Comparison of ENCODE assay signal across 13 cellular contexts in genomic region chr3:19645093-19645492, GRCh38.
DNase-seq lines count a peak whose midpoint lies in the region; ATAC-seq and TF ChIP-seq lines count a peak whose summit lies in the region.
"Had no signal": no experiment of that assay in that cellular context is flagged by ENCODE, and none has a peak within 500 bp of the region (broad histone marks: within the 10 kb centered on the region; RNA-seq: fewer than 3 reads in every experiment).

No MANE protein-coding gene starts in this region.

- H3K4me1 Mint-ChIP-seq in immature natural killer cell (no peaks in the 10 kb centered on the region), CD14-positive monocyte (peaks cover 2% of the 10 kb centered on the region)
- H3K4me1 Mint-ChIP-seq: brain had no signal

- H3K4me3 Mint-ChIP-seq in immature natural killer cell, result no peak overlapping the region
- H3K4me3 Mint-ChIP-seq in CD14-positive monocyte, result no peak overlapping the region
- H3K4me3 Mint-ChIP-seq: brain; natural killer cell treated with Interleukin-12 subunit alpha and Interleukin-12 subunit beta and Interleukin-15 and Interleukin-18, amount 100 ng/mL, for 72 hours had no signal

- H3K4me1 ChIP-seq in osteoblast (ENCODE audit: insufficient read depth, low read length), result no peaks in the 10 kb centered on the region
- H3K4me1 ChIP-seq: esophagus muscularis mucosa, spleen had no signal

- H2AFZ ChIP-seq in osteoblast (ENCODE audit: low read length), result no peak overlapping the region

- H3K9me3 ChIP-seq in osteoblast (ENCODE audit: low read depth, low read length), result no peaks in the 10 kb centered on the region
- H3K9me3 ChIP-seq: esophagus muscularis mucosa had no signal

- H3K9me3 Mint-ChIP-seq in immature natural killer cell (peaks cover 0 to 22% (median 8%) of the 10 kb centered on the region in 6 donors), CD14-positive monocyte (peaks cover 0 to 7% (median 6%) of the 10 kb centered on the region in 7 donors)

- H3K27me3 ChIP-seq in osteoblast (ENCODE audit: insufficient read depth, low read length), result no peaks in the 10 kb centered on the region
- H3K27me3 ChIP-seq: esophagus muscularis mucosa, spleen had no signal

- peak; percentile 65 for DNase-seq in GM12865 (ENCODE audit: low read depth)
- DNase-seq in GM19240 (ENCODE audit: insufficient read length, low spot score), result peak; percentile 16
- DNase-seq in astrocyte of the spinal cord (ENCODE audit: low read depth, low spot score), result peak; percentile 13
- DNase-seq in immature natural killer cell, result no peak
- no peak for DNase-seq in CD14-positive monocyte (ENCODE audit: low spot score)
- no peak for DNase-seq in osteoblast (ENCODE audit: insufficient read length, low spot score, missing footprints)
- DNase-seq: activated T-cell treated with anti-CD3 and anti-CD28 coated beads for 4 hours, spleen had no signal

- no peaks in the 10 kb centered on the region for H3K79me2 ChIP-seq in osteoblast (ENCODE audit: insufficient read depth, low read length)

- H4K20me1 ChIP-seq in osteoblast (ENCODE audit: insufficient read depth, low read length), result no peaks in the 10 kb centered on the region

- no peaks in the 10 kb centered on the region for H3K36me3 Mint-ChIP-seq in immature natural killer cell
- H3K36me3 Mint-ChIP-seq in CD14-positive monocyte, result no peaks in the 10 kb centered on the region
- H3K36me3 Mint-ChIP-seq: brain had no signal

- ATAC-seq in HG03280 (IDR thresholded peaks at IDR 0.05; ENCODE audit: unreplicated experiment), result peak; percentile 51
- ATAC-seq in GM21526 (IDR thresholded peaks at IDR 0.05; ENCODE audit: low FRiP score, unreplicated experiment), result no peak
- ATAC-seq: natural killer cell treated with Interleukin-12 subunit alpha and Interleukin-12 subunit beta and Interleukin-15 and Interleukin-18, amount 100 ng/mL, for 72 hours had no signal

- no peaks in the 10 kb centered on the region for H3K27me3 Mint-ChIP-seq in immature natural killer cell (ENCODE audit: low read depth in 3 of 3)
- peaks cover 0 to 2% (median 2%) of the 10 kb centered on the region in 3 donors for H3K27me3 Mint-ChIP-seq in CD14-positive monocyte (ENCODE audit: low read depth in 3 of 3)
- H3K27me3 Mint-ChIP-seq: brain; natural killer cell treated with Interleukin-12 subunit alpha and Interleukin-12 subunit beta and Interleukin-15 and Interleukin-18, amount 100 ng/mL, for 72 hours had no signal

- H3K27ac Mint-ChIP-seq in immature natural killer cell, result no peak overlapping the region
- H3K27ac Mint-ChIP-seq in CD14-positive monocyte, result no peak overlapping the region
- H3K27ac Mint-ChIP-seq: brain; natural killer cell treated with Interleukin-12 subunit alpha and Interleukin-12 subunit beta and Interleukin-15 and Interleukin-18, amount 100 ng/mL, for 72 hours had no signal

- in situ Hi-C loops in astrocyte of the spinal cord (cut with HindIII; ENCODE audit: low sequenced_read_pairs), result no loop called here

- intact Hi-C loops in CD14-positive monocyte (cut with micrococcal nuclease), result no loop called here

- TF ChIP-seq CTCF in GM12865 (IDR thresholded peaks at IDR 0.05; ENCODE audit: insufficient read depth, low read depth, low read length, missing control alignments) (no peak), astrocyte of the spinal cord (IDR thresholded peaks at IDR 0.05; ENCODE audit: low read depth, low read length) (no peak), CD14-positive monocyte (IDR thresholded peaks at IDR 0.05) (no peak), osteoblast (IDR thresholded peaks at IDR 0.05; ENCODE audit: extremely low read depth, low read depth, low read length) (no peak)

- H3K27ac ChIP-seq in osteoblast (ENCODE audit: low read depth, low read length), result no peak overlapping the region
- H3K27ac ChIP-seq: esophagus muscularis mucosa, spleen had no signal

- H3K4me2 ChIP-seq in osteoblast (ENCODE audit: insufficient read depth, low read length), result no peak overlapping the region

- H3K36me3 ChIP-seq in osteoblast (ENCODE audit: insufficient read depth, low read length), result no peaks in the 10 kb centered on the region
- H3K36me3 ChIP-seq: esophagus muscularis mucosa, spleen had no signal

- no peak overlapping the region for H3K4me3 ChIP-seq in GM12865 (ENCODE audit: low read depth, low read length)
- H3K4me3 ChIP-seq in astrocyte of the spinal cord (ENCODE audit: low read depth, low read length), result no peak overlapping the region
- no peak overlapping the region for H3K4me3 ChIP-seq in osteoblast (ENCODE audit: insufficient read depth, low read length)
- H3K4me3 ChIP-seq: esophagus muscularis mucosa, spleen had no signal

Comparison
In these comparisons a context has a peak if more than half of its experiments do, and no peak if none do; other contexts are left out.
1. DNase-seq: peak in GM12865 (single experiment), GM19240 (single experiment) and astrocyte of the spinal cord (single experiment); none in immature natural killer cell (0 of 3), CD14-positive monocyte (single experiment) and osteoblast (single experiment).